In genomic region chr9:30348904-30349303, GRCh38 we compare ENCODE assay signal across 21 cellular contexts.
"Had no signal": no experiment of that assay in that cellular context is flagged by ENCODE, and none has a peak within 500 bp of the region (broad histone marks: within the 10 kb centered on the region; RNA-seq: fewer than 3 reads in every experiment).

No MANE protein-coding gene starts in this region.

- H3K27ac ChIP-seq: brain microvascular endothelial cell, cardiac muscle cell, SK-N-MC, VCaP had no signal

- ATAC-seq: activated T-helper 17 cell treated with anti-CD3 and anti-CD28 coated beads, Interleukin-2, amount 50 U/mL, for 72 hours had no signal

- H3K36me3 ChIP-seq: brain microvascular endothelial cell, cardiac muscle cell had no signal

- H3K27me3 ChIP-seq: brain microvascular endothelial cell, cardiac muscle cell had no signal

- H3K4me3 ChIP-seq: cardiac muscle cell, SK-N-MC had no signal

- DNase-seq: activated CD4-positive, alpha-beta memory T cell treated with anti-CD3 and anti-CD28 coated beads, Interleukin-2, amount 10 ng/mL, durations not matched to agents 7 days and 5 days; activated CD4-positive, alpha-beta T cell treated with anti-CD3 and anti-CD28 coated beads, Interleukin-2, amount 50 U/mL, for 1 hour; activated CD4-positive, CD25-positive, alpha-beta regulatory T cell; activated gamma-delta T cell; activated naive CD4-positive, alpha-beta T cell treated with anti-CD3 and anti-CD28 coated beads for 36 hours; activated T-cell treated with anti-CD3 and anti-CD28 coated beads for 4 hours; activated T-cell treated with anti-CD3 and anti-CD28 coated beads, Interleukin-2, amount 50 U/mL, for 48 hours; amygdala; brain microvascular endothelial cell; MM.1S; NCI-H1105; NCI-H1436 treated with DMSO at 0.1 percent for 48 hours; NCI-H1930; NCI-H2171; NCI-H526; NCI-H774; T-helper 1 cell had no signal
